Comparison of ENCODE assay signal across 16 cellular contexts in genomic region chr1:47478090-47478489, GRCh38. TPM values are rescaled to one million over a fixed set of nuclear protein-coding genes. Genes with fewer than 3 reads are reported as not detected.
A peak's percentile ranks its signal among the peaks of the same experiment; 100 is the strongest.
DNase-seq lines count a peak whose midpoint lies in the region; ATAC-seq and TF ChIP-seq lines count a peak whose summit lies in the region.
"Had no signal": no experiment of that assay in that cellular context is flagged by ENCODE, and none has a peak within 500 bp of the region (broad histone marks: within the 10 kb centered on the region; RNA-seq: fewer than 3 reads in every experiment).

No MANE protein-coding gene starts in this region.

- TF ChIP-seq CTCF in Caco-2 (IDR thresholded peaks at IDR 0.05; ENCODE audit: insufficient read depth in 1 of 2, low read depth in 1 of 2, low read length in 1 of 2, severe bottlenecking in 1 of 2, unreplicated experiment in 1 of 2), result no peak
- TF ChIP-seq CTCF in hepatocyte (IDR thresholded peaks at IDR 0.05; ENCODE audit: poor library complexity), result no peak
- no peak for TF ChIP-seq CTCF in psoas muscle (IDR thresholded peaks at IDR 0.05)

- H3K9me3 ChIP-seq in Caco-2, result no peaks in the 10 kb centered on the region
- H3K9me3 ChIP-seq in hepatocyte (ENCODE audit: low read depth), result no peaks in the 10 kb centered on the region
- H3K9me3 ChIP-seq in psoas muscle, result no peaks in the 10 kb centered on the region

- no peak overlapping the region for H2AFZ ChIP-seq in hepatocyte

- H3K4me2 ChIP-seq in hepatocyte, result peak overlapping the region; percentile 59

- no peaks in the 10 kb centered on the region for H4K20me1 ChIP-seq in hepatocyte (ENCODE audit: insufficient read depth, poor library complexity, severe bottlenecking)

- no peaks in the 10 kb centered on the region for H3K79me2 ChIP-seq in hepatocyte

- H3K4me3 ChIP-seq in Caco-2 (ENCODE audit: low read depth, low read length) (peak overlapping the region; percentile 13; the same call in 1 of the 2 replicates), hepatocyte (no peak overlapping the region), psoas muscle (no peak overlapping the region)

- CTCF ChIA-PET in Caco-2 (lab: Charles Lee), result interaction anchor here (0.6 to 3.6 kb wide), 16 partner anchors 18 to 249 kb away, joined by 3 to 71 read pairs (median 4); partner anchors contain the start of genes CMPK1 and FOXD2

- peaks cover 5% of the 10 kb centered on the region for H3K36me3 Mint-ChIP-seq in Caco-2 (ENCODE audit: insufficient read depth, unreplicated experiment)
- H3K36me3 Mint-ChIP-seq: CD14-positive monocyte, memory B cell had no signal

- peak overlapping the region; percentile 94 for H3K27ac Mint-ChIP-seq in Caco-2 (ENCODE audit: unreplicated experiment)
- H3K27ac Mint-ChIP-seq: CD14-positive monocyte; effector memory CD8-positive, alpha-beta T cell; memory B cell had no signal

- peak overlapping the region; percentile 80 for H3K27ac ChIP-seq in hepatocyte
- no peak overlapping the region for H3K27ac ChIP-seq in psoas muscle

- H3K4me3 Mint-ChIP-seq in Caco-2 (ENCODE audit: unreplicated experiment), result peak overlapping the region; percentile 67
- H3K4me3 Mint-ChIP-seq: CD14-positive monocyte; effector memory CD8-positive, alpha-beta T cell; memory B cell had no signal

- H3K27me3 Mint-ChIP-seq in Caco-2 (ENCODE audit: insufficient read depth, unreplicated experiment), result no peaks in the 10 kb centered on the region

- H3K9me2 ChIP-seq in hepatocyte (replicated peaks; ENCODE audit: insufficient read depth), result no peaks in the 10 kb centered on the region

- no peaks in the 10 kb centered on the region for H3K9me3 Mint-ChIP-seq in Caco-2 (ENCODE audit: unreplicated experiment)
- H3K9me3 Mint-ChIP-seq: CD14-positive monocyte; effector memory CD8-positive, alpha-beta T cell had no signal

- H3K4me1 ChIP-seq in Caco-2 (peaks cover 50% of the 10 kb centered on the region), hepatocyte (ENCODE audit: insufficient read depth) (peaks cover 12% of the 10 kb centered on the region), psoas muscle (no peaks in the 10 kb centered on the region)

- POLR2A ChIA-PET in Caco-2 (lab: Charles Lee), result interaction anchor here (1.0 to 1.7 kb wide), 6 partner anchors 29 to 286 kb away, joined by 3 to 23 read pairs (median 5); partner anchors contain the start of genes FOXD2 and STIL

- H3K36me3 ChIP-seq in Caco-2 (ENCODE audit: control insufficient read depth, insufficient read depth, low read length), result no peaks in the 10 kb centered on the region
- no peaks in the 10 kb centered on the region for H3K36me3 ChIP-seq in hepatocyte (replicated peaks; ENCODE audit: insufficient read depth, low read depth)
- H3K36me3 ChIP-seq in psoas muscle (ENCODE audit: insufficient read depth in 1 of 2, low read depth in 1 of 2), result no peaks in the 10 kb centered on the region

- 24% methylated on average over 9 of the region's 9 CpGs for WGBS in hepatocyte (ENCODE audit: low lambda C conversion rate, missing lambda C conversion rate)
- 27 to 34% (median 28%) methylated on average over 9 of the region's 9 CpGs for WGBS in psoas muscle, 3 donors

- no TSS peak for BruUV-seq in Caco-2 (replicated peaks; lab: Mats Ljungman, UMichigan)

- intact Hi-C loops in Caco-2 (cut with micrococcal nuclease; ENCODE audit: unreplicated experiment) (loop anchor here (1.0 kb wide), 3 partner anchors 25 to 232 kb away; no protein-coding TSS in a partner anchor), psoas muscle (cut with DNase I) (no loop called here)

- H3K27me3 ChIP-seq in Caco-2 (replicated peaks; ENCODE audit: control insufficient read depth, insufficient read depth, low read length) (no peaks in the 10 kb centered on the region), hepatocyte (peaks cover 10% of the 10 kb centered on the region), psoas muscle (ENCODE audit: insufficient read depth in 3 of 3, low read length in 2 of 3) (peaks cover 0 to 24% (median 0%) of the 10 kb centered on the region in 3 donors)

- DNase-seq in Caco-2 (peak; percentile 91 to 93), NCI-H69 (lab: John Stamatoyannopoulos, UW) (peak; percentile 30), hepatocyte (ENCODE audit: low spot score) (peak; percentile 58), psoas muscle (peak in 1 of 2 donors; percentile 57), NCI-H82 treated with DMSO at 0.1 percent for 48 hours (lab: John Stamatoyannopoulos, UW; ENCODE audit: unreplicated experiment) (no peak), ecto neural progenitor cell (ENCODE audit: low spot score) (no peak)
- DNase-seq: activated CD4-positive, CD25-positive, alpha-beta regulatory T cell; effector memory CD8-positive, alpha-beta T cell; MV-4-11; NCI-H446 treated with DMSO at 0.1 percent for 48 hours; stimulated activated CD4-positive, alpha-beta T cell treated with anti-CD3 and anti-CD28 coated beads, Interleukin-4, amount 100 ng/mL, for 4 hours; stimulated activated naive CD4-positive, alpha-beta T cell treated with Interleukin-2 at 50 U/mL for 16 hours had no signal

- ATAC-seq in psoas muscle (peak in 3 of 4 donors; percentile 26 to 55 (median 54)), HG03439 (IDR thresholded peaks at IDR 0.05; ENCODE audit: unreplicated experiment) (no peak), HG02885 (IDR thresholded peaks at IDR 0.05; ENCODE audit: poor library complexity, unreplicated experiment) (no peak)
- ATAC-seq: effector memory CD8-positive, alpha-beta T cell had no signal

- peaks cover 47% of the 10 kb centered on the region for H3K4me1 Mint-ChIP-seq in Caco-2 (ENCODE audit: low read depth, unreplicated experiment)
- H3K4me1 Mint-ChIP-seq: memory B cell had no signal

RNA-seq across cellular contexts. Expression of gene FOXD2, which starts 40.2 kb away (rescaled TPM):
- total RNA-seq in Caco-2 (2022) (4.4 and 4.6 TPM in 2 replicates), hepatocyte (1.5 and 1.6 TPM in 2 replicates), psoas muscle (under 1 TPM; 0.04 to 0.13 (median 0.09) TPM)
- polyA plus RNA-seq in hepatocyte (1.0 and 1.4 TPM in 2 replicates), psoas muscle (under 1 TPM; 0.04 TPM)

Comparison
In these comparisons a context has a peak if more than half of its experiments do, and no peak if none do; other contexts are left out.
1. DNase-seq: peak in Caco-2 (2 of 2), NCI-H69 (single experiment) and hepatocyte (single experiment); none in NCI-H82 treated with DMSO at 0.1 percent for 48 hours (single experiment) and ecto neural progenitor cell (single experiment).
2. ATAC-seq: peak in psoas muscle (3 of 4); none in HG03439 (single experiment) and HG02885 (single experiment).